Comparison of ENCODE assay signal across 12 cellular contexts in the genomic region with DNA sequence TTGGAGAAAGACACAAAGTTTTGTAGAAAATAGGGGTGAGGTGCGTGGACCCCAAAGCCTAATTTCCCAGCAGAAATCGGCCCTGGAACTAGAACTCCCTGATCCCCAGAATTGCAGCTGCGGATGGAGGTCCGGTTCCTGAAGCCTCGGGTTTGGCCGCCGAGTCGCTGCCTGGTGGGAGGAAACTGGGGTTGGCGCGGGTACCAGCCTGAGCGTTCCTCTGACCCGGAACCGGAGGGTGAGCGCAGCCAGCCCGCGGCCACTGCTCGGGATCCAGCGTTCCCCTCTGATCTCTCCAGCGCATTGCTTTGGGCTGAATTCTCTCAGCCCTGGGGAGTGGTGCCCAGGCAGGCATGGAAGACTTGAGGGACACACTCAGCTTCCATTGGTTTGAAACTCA. TPM values are rescaled to one million over a fixed set of nuclear protein-coding genes. Genes with fewer than 3 reads are reported as not detected.
DNase-seq lines count a peak whose midpoint lies in the region; ATAC-seq and TF ChIP-seq lines count a peak whose summit lies in the region.
"Had no signal": no experiment of that assay in that cellular context is flagged by ENCODE, and none has a peak within 500 bp of the region (broad histone marks: within the 10 kb centered on the region; RNA-seq: fewer than 3 reads in every experiment).

No MANE protein-coding gene starts in this region.

- no peak overlapping the region for H3K27ac ChIP-seq in GM23248
- no peak overlapping the region for H3K27ac ChIP-seq in right cardiac atrium (ENCODE audit: low read length)
- no peak overlapping the region for H3K27ac ChIP-seq in rectal smooth muscle tissue (ENCODE audit: low read depth, low read length)
- H3K27ac ChIP-seq in prostate gland: no peak overlapping the region
- H3K27ac ChIP-seq: skin epidermis had no signal

- peak overlapping the region; percentile 91 for H3K4me3 Mint-ChIP-seq in WTC11

- in situ Hi-C loops in GM23248 (cut with MboI): no loop called here

- intact Hi-C loops in right cardiac atrium (cut with DNase I): no loop called here
- intact Hi-C loops in prostate gland (cut with DNase I): loop anchor here (5.0 to 10.0 kb wide), 2 partner anchors 537 to 714 kb away; no protein-coding TSS in a partner anchor

- H3K9me3 ChIP-seq in GM23248 (ENCODE audit: low read depth) (no peaks in the 10 kb centered on the region), right cardiac atrium (ENCODE audit: control insufficient read depth, low read length) (no peaks in the 10 kb centered on the region), prostate gland (no peaks in the 10 kb centered on the region)

- peak overlapping the region; percentile 93 for H2AFZ ChIP-seq in GM23248

- peaks cover 12% of the 10 kb centered on the region; the same call in 1 of the 2 replicates for H3K4me1 Mint-ChIP-seq in WTC11

- H3K27me3 Mint-ChIP-seq in WTC11 (ENCODE audit: low read depth): peaks cover 25% of the 10 kb centered on the region

- CTCF ChIA-PET in WTC11 (lab: Charles Lee): interaction anchor here (1.2 to 1.3 kb wide), 2 partner anchors 13 to 199 kb away, joined by 3 read pairs; no protein-coding TSS in a partner anchor

- TF ChIP-seq POLR2A in prostate gland (IDR thresholded peaks at IDR 0.05): no peak

- H3K36me3 Mint-ChIP-seq in WTC11: peaks cover 7% of the 10 kb centered on the region

- peak overlapping the region; percentile 88 for H3K4me3 ChIP-seq in GM23248
- peak overlapping the region; percentile 63 for H3K4me3 ChIP-seq in right cardiac atrium (ENCODE audit: low read length)
- peak overlapping the region; percentile 75 for H3K4me3 ChIP-seq in rectal smooth muscle tissue (ENCODE audit: low read length)
- peak overlapping the region in 1 of 2 donors; percentile 16 for H3K4me3 ChIP-seq in prostate gland

- DNase-seq in GM23248: peak; percentile 26
- DNase-seq in WTC11 (ENCODE audit: low spot score): peak; percentile 60
- peak; percentile 7 to 61 (median 28) for DNase-seq in right cardiac atrium
- no peak for DNase-seq in prostate gland (ENCODE audit: low spot score)
- no peak for DNase-seq in NOMO-1 treated with DMSO at 0.1 percent for 48 hours (lab: John Stamatoyannopoulos, UW; ENCODE audit: unreplicated experiment)
- no peak for DNase-seq in NCI-H1436 treated with DMSO at 0.1 percent for 48 hours (lab: John Stamatoyannopoulos, UW)
- no peak for DNase-seq in mesenteric fat pad (ENCODE audit: low spot score)
- DNase-seq: activated CD4-positive, CD25-positive, alpha-beta regulatory T cell treated with anti-CD3 and anti-CD28 coated beads, Interleukin-2, amount 50 U/mL, for 72 hours; NCI-H2107 had no signal

- 19% methylated on average over 18 to 19 of the region's 19 CpGs for WGBS in GM23248 (ENCODE audit: low coverage in 1 of 2, low lambda C conversion rate in 2 of 2, missing lambda C conversion rate in 2 of 2), 2 experiments
- 11% methylated on average over 19 of the region's 19 CpGs for WGBS in right cardiac atrium
- WGBS in prostate gland: 10% methylated on average over 11 of the region's 19 CpGs

- 0 out of 2 replicates have a peak, but pooled peaks cover 4% of the 10 kb centered on the region for H3F3A ChIP-seq in GM23248 (ENCODE audit: insufficient read depth)

- H3K9ac ChIP-seq in GM23248 (peak overlapping the region; percentile 61; the same call in 1 of the 2 replicates), rectal smooth muscle tissue (ENCODE audit: low read length) (no peak overlapping the region)

- no peaks in the 10 kb centered on the region for H3K79me2 ChIP-seq in GM23248 (ENCODE audit: insufficient read depth)

- H3K4me2 ChIP-seq in GM23248 (ENCODE audit: unreplicated experiment): peak overlapping the region; percentile 84

- H3K27me3 ChIP-seq in GM23248 (replicated peaks; ENCODE audit: insufficient read depth): no peaks in the 10 kb centered on the region
- H3K27me3 ChIP-seq in right cardiac atrium (ENCODE audit: control insufficient read depth, insufficient read depth): no peaks in the 10 kb centered on the region
- H3K27me3 ChIP-seq in rectal smooth muscle tissue (ENCODE audit: control insufficient read depth, insufficient read depth, low read length): no peaks in the 10 kb centered on the region
- peaks cover 14% of the 10 kb centered on the region for H3K27me3 ChIP-seq in prostate gland (replicated peaks; ENCODE audit: insufficient read depth)

- ATAC-seq in WTC11 (peak; percentile 55), right cardiac atrium (peak in 1 of 2 donors; percentile 30)

- H3K36me3 ChIP-seq in GM23248 (ENCODE audit: low read depth) (no peaks in the 10 kb centered on the region), rectal smooth muscle tissue (ENCODE audit: control insufficient read depth, insufficient read depth, low read length) (peaks cover 3% of the 10 kb centered on the region), prostate gland (no peaks in the 10 kb centered on the region)

- no peak for TF ChIP-seq CTCF in WTC11 (IDR thresholded peaks at IDR 0.05)
- TF ChIP-seq CTCF in prostate gland (IDR thresholded peaks at IDR 0.05): no peak

- POLR2A ChIA-PET in WTC11 (lab: Charles Lee): no interaction called here

- H4K20me1 ChIP-seq in GM23248 (ENCODE audit: insufficient read depth): no peaks in the 10 kb centered on the region

- no peak overlapping the region for H3K27ac Mint-ChIP-seq in WTC11

- H3K4me1 ChIP-seq in GM23248 (ENCODE audit: insufficient read depth) (peaks cover 16% of the 10 kb centered on the region), right cardiac atrium (ENCODE audit: control insufficient read depth, insufficient read depth, low read length) (peaks cover 4% of the 10 kb centered on the region), rectal smooth muscle tissue (ENCODE audit: control insufficient read depth, insufficient read depth, low read length) (peaks cover 4% of the 10 kb centered on the region), prostate gland (replicated peaks) (peaks cover 9% of the 10 kb centered on the region)

- no peaks in the 10 kb centered on the region for H3K9me2 ChIP-seq in GM23248 (ENCODE audit: insufficient read depth)

- H3K9me3 Mint-ChIP-seq in WTC11: peaks cover 5% of the 10 kb centered on the region

TF ChIP-seq in WTC11, 78 proteins besides CTCF, POLR2A, EP300 and RAD21:
- TF ChIP-seq NFE2L1 (CRISPR knock-in tag; IDR thresholded peaks at IDR 0.05): no peak
- no peak for TF ChIP-seq TEAD4 (CRISPR knock-in tag; IDR thresholded peaks at IDR 0.05)
- TF ChIP-seq, protein P1, sequence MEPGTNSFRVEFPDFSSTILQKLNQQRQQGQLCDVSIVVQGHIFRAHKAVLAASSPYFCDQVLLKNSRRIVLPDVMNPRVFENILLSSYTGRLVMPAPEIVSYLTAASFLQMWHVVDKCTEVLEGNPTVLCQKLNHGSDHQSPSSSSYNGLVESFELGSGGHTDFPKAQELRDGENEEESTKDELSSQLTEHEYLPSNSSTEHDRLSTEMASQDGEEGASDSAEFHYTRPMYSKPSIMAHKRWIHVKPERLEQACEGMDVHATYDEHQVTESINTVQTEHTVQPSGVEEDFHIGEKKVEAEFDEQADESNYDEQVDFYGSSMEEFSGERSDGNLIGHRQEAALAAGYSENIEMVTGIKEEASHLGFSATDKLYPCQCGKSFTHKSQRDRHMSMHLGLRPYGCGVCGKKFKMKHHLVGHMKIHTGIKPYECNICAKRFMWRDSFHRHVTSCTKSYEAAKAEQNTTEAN (CRISPR knock-in tag; IDR thresholded peaks at IDR 0.05): no peak
- no peak for TF ChIP-seq GABPB1 (CRISPR knock-in tag; IDR thresholded peaks at IDR 0.05)
- TF ChIP-seq CREB1 (CRISPR knock-in tag; IDR thresholded peaks at IDR 0.05): no peak
- TF ChIP-seq ATF1 (CRISPR knock-in tag; IDR thresholded peaks at IDR 0.05): no peak
- no peak for TF ChIP-seq ZMAT4 (CRISPR knock-in tag; IDR thresholded peaks at IDR 0.05)
- TF ChIP-seq, protein P2, sequence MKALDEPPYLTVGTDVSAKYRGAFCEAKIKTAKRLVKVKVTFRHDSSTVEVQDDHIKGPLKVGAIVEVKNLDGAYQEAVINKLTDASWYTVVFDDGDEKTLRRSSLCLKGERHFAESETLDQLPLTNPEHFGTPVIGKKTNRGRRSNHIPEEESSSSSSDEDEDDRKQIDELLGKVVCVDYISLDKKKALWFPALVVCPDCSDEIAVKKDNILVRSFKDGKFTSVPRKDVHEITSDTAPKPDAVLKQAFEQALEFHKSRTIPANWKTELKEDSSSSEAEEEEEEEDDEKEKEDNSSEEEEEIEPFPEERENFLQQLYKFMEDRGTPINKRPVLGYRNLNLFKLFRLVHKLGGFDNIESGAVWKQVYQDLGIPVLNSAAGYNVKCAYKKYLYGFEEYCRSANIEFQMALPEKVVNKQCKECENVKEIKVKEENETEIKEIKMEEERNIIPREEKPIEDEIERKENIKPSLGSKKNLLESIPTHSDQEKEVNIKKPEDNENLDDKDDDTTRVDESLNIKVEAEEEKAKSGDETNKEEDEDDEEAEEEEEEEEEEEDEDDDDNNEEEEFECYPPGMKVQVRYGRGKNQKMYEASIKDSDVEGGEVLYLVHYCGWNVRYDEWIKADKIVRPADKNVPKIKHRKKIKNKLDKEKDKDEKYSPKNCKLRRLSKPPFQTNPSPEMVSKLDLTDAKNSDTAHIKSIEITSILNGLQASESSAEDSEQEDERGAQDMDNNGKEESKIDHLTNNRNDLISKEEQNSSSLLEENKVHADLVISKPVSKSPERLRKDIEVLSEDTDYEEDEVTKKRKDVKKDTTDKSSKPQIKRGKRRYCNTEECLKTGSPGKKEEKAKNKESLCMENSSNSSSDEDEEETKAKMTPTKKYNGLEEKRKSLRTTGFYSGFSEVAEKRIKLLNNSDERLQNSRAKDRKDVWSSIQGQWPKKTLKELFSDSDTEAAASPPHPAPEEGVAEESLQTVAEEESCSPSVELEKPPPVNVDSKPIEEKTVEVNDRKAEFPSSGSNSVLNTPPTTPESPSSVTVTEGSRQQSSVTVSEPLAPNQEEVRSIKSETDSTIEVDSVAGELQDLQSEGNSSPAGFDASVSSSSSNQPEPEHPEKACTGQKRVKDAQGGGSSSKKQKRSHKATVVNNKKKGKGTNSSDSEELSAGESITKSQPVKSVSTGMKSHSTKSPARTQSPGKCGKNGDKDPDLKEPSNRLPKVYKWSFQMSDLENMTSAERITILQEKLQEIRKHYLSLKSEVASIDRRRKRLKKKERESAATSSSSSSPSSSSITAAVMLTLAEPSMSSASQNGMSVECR (CRISPR knock-in tag; IDR thresholded peaks at IDR 0.05; ENCODE audit: borderline replicate concordance): no peak
- TF ChIP-seq ZNF671 (CRISPR knock-in tag; IDR thresholded peaks at IDR 0.05): no peak

RNA-seq across cellular contexts. Expression of gene ST6GALNAC5, which starts 1.6 kb away (rescaled TPM):
- 12.1 and 12.2 TPM in 2 replicates for total RNA-seq in GM23248 (2014; rRNA removed; shearing (Covaris generic))
- polyA plus RNA-seq in GM23248 (2016; fragmentation: Nextera tagmentation; extraction: Ambion mirVana) (4.8 and 5.1 TPM in 2 replicates), right cardiac atrium (1.5 TPM)
- total RNA-seq in WTC11 (2021) (8.8 to 10.1 TPM (median 9.6 TPM) in 3 replicates), right cardiac atrium (1 to 10 TPM in 3 of 4 donors, under 1 TPM in 1; 0.39 to 2.2 (median 1.5) TPM), prostate gland (10 to 100 TPM in 1 of 2 donors, 1 to 10 TPM in 1; 4.8 to 18.5 TPM), mesenteric fat pad (0.58 TPM)
- total RNA-seq: endothelial cell of umbilical vein had no signal
- polyA plus RNA-seq: endothelial cell of umbilical vein had no signal

Comparison
In these comparisons a context has a peak if more than half of its experiments do, and no peak if none do; other contexts are left out.
1. DNase-seq: peak in GM23248 (single experiment), WTC11 (single experiment) and right cardiac atrium (3 of 3); none in prostate gland (single experiment), NOMO-1 treated with DMSO at 0.1 percent for 48 hours (single experiment), NCI-H1436 treated with DMSO at 0.1 percent for 48 hours (single experiment) and mesenteric fat pad (single experiment).